14 cellular contexts compared by ENCODE assay signal in genomic region chr17:1473170-1473569, GRCh38. TPM values are rescaled to one million over a fixed set of nuclear protein-coding genes. Genes with fewer than 3 reads are reported as not detected.
DNase-seq lines count a peak whose midpoint lies in the region; ATAC-seq and TF ChIP-seq lines count a peak whose summit lies in the region.
"Had no signal": no experiment of that assay in that cellular context is flagged by ENCODE, and none has a peak within 500 bp of the region (broad histone marks: within the 10 kb centered on the region; RNA-seq: fewer than 3 reads in every experiment).

No MANE protein-coding gene starts in this region.

- H3K9me3 ChIP-seq in mucosa of descending colon (no peaks in the 10 kb centered on the region), smooth muscle cell (replicated peaks; ENCODE audit: low read depth) (no peaks in the 10 kb centered on the region)
- H3K9me3 ChIP-seq: body of pancreas, neutrophil had no signal

- POLR2A ChIA-PET in activated CD8-positive, alpha-beta T cell treated with anti-CD3 and anti-CD28 coated beads for 36 hours (lab: Charles Lee) = interaction anchor here (1.7 to 2.2 kb wide), 2 partner anchors 9 to 13 kb away, joined by 5 to 6 read pairs; no protein-coding TSS in a partner anchor

- H3K4me2 ChIP-seq in GM23338 (0 out of 2 replicates have a peak overlapping the region, but pooled peaks have one; percentile 77), smooth muscle cell (no peak overlapping the region)

- H3K9me3 Mint-ChIP-seq in GM23338 = no peaks in the 10 kb centered on the region
- H3K9me3 Mint-ChIP-seq in activated CD8-positive, alpha-beta T cell treated with anti-CD3 and anti-CD28 coated beads for 36 hours = peaks cover 2% of the 10 kb centered on the region
- H3K9me3 Mint-ChIP-seq: HFFc6; T-helper 2 cell treated with Interferon-gamma antibody and Interleukin-4, amounts not matched to agents 5 μg/mL and 100 μg/mL, for 36 hours had no signal

- H3K4me1 ChIP-seq in GM23338 (ENCODE audit: insufficient read depth) (peaks cover 15% of the 10 kb centered on the region), mucosa of descending colon (ENCODE audit: low read depth) (no peaks in the 10 kb centered on the region), smooth muscle cell (ENCODE audit: low read depth) (no peaks in the 10 kb centered on the region)
- H3K4me1 ChIP-seq: body of pancreas had no signal

- DNase-seq in NCI-H82 (lab: John Stamatoyannopoulos, UW) (peak; percentile 49), NCI-H82 treated with DMSO at 0.1 percent for 48 hours (lab: John Stamatoyannopoulos, UW; ENCODE audit: unreplicated experiment) (no peak), GM23338 (ENCODE audit: low spot score) (peak; percentile 65), mucosa of descending colon (no peak), smooth muscle cell (lab: John Stamatoyannopoulos, UW; ENCODE audit: unreplicated experiment) (no peak)
- peak; percentile 58 for DNase-seq in activated CD8-positive, alpha-beta T cell treated with anti-CD3 and anti-CD28 coated beads for 36 hours
- no peak for DNase-seq in effector CD8-positive, alpha-beta T cell (lab: John Stamatoyannopoulos, UW)
- DNase-seq: ACHN, body of pancreas, HFFc6, NCI-H2171 treated with DMSO at 0.1 percent for 48 hours had no signal

- intact Hi-C loops in activated CD8-positive, alpha-beta T cell treated with anti-CD3 and anti-CD28 coated beads for 36 hours (cut with micrococcal nuclease) = no loop called here
- intact Hi-C loops in mucosa of descending colon (cut with DNase I, micrococcal nuclease) = no loop called here

- no peaks in the 10 kb centered on the region for H3K79me2 ChIP-seq in GM23338 (replicated peaks; ENCODE audit: insufficient read depth)
- no peaks in the 10 kb centered on the region for H3K79me2 ChIP-seq in smooth muscle cell (ENCODE audit: low read depth)

- peaks cover 21% of the 10 kb centered on the region for H3K4me1 Mint-ChIP-seq in GM23338
- peaks cover 15% of the 10 kb centered on the region for H3K4me1 Mint-ChIP-seq in activated CD8-positive, alpha-beta T cell treated with anti-CD3 and anti-CD28 coated beads for 36 hours (ENCODE audit: low read depth)

- H3K4me3 ChIP-seq in GM23338 (no peak overlapping the region), mucosa of descending colon (no peak overlapping the region), smooth muscle cell (no peak overlapping the region)
- H3K4me3 ChIP-seq: body of pancreas had no signal

- H3F3A ChIP-seq in GM23338 (replicated peaks; ENCODE audit: low read depth) = peaks cover 10% of the 10 kb centered on the region
- H3F3A ChIP-seq in smooth muscle cell (ENCODE audit: low read depth) = no peaks in the 10 kb centered on the region

- WGBS in smooth muscle cell (ENCODE audit: low lambda C conversion rate) = 84% methylated on average over 11 of the region's 11 CpGs

- no peak overlapping the region for H3K4me3 Mint-ChIP-seq in GM23338
- no peak overlapping the region for H3K4me3 Mint-ChIP-seq in activated CD8-positive, alpha-beta T cell treated with anti-CD3 and anti-CD28 coated beads for 36 hours
- H3K4me3 Mint-ChIP-seq: HFFc6; T-helper 2 cell treated with Interferon-gamma antibody and Interleukin-4, amounts not matched to agents 5 μg/mL and 100 μg/mL, for 36 hours had no signal

- peaks cover 19% of the 10 kb centered on the region for H3K36me3 Mint-ChIP-seq in GM23338 (ENCODE audit: low read depth)
- H3K36me3 Mint-ChIP-seq in activated CD8-positive, alpha-beta T cell treated with anti-CD3 and anti-CD28 coated beads for 36 hours (ENCODE audit: low read depth) = peaks cover 9% of the 10 kb centered on the region

- H3K9ac ChIP-seq in smooth muscle cell (ENCODE audit: low read depth) = no peak overlapping the region

- CTCF ChIA-PET in activated CD8-positive, alpha-beta T cell treated with anti-CD3 and anti-CD28 coated beads for 36 hours (lab: Charles Lee) = interaction anchor here (0.7 to 0.8 kb wide), 2 partner anchors 108 to 111 kb away, joined by 3 to 4 read pairs; no protein-coding TSS in a partner anchor

- peaks cover 14% of the 10 kb centered on the region for H3K27me3 Mint-ChIP-seq in GM23338 (ENCODE audit: insufficient read depth, low read depth, poor library complexity)
- H3K27me3 Mint-ChIP-seq in activated CD8-positive, alpha-beta T cell treated with anti-CD3 and anti-CD28 coated beads for 36 hours = peaks cover 3% of the 10 kb centered on the region

- TF ChIP-seq CTCF in GM23338 (conservative IDR thresholded peaks at IDR 0.05; ENCODE audit: low read depth in 2 of 2) (peak; percentile 22 to 57; a peak in 2 of 4 replicates), mucosa of descending colon (IDR thresholded peaks at IDR 0.05) (no peak), smooth muscle cell (IDR thresholded peaks at IDR 0.05; ENCODE audit: borderline replicate concordance, insufficient read depth, poor library complexity, severe bottlenecking) (no peak)
- no peak for TF ChIP-seq CTCF in activated CD8-positive, alpha-beta T cell treated with anti-CD3 and anti-CD28 coated beads for 36 hours (IDR thresholded peaks at IDR 0.05)

- no peak overlapping the region for H2AFZ ChIP-seq in GM23338
- no peak overlapping the region for H2AFZ ChIP-seq in smooth muscle cell (ENCODE audit: low read depth)

- H3K9me2 ChIP-seq in GM23338 (ENCODE audit: insufficient read depth) = no peaks in the 10 kb centered on the region

- ATAC-seq in GM23338 = peak; percentile 66
- ATAC-seq in activated CD8-positive, alpha-beta T cell treated with anti-CD3 and anti-CD28 coated beads for 36 hours = peak; percentile 81
- ATAC-seq in mucosa of descending colon = peak; percentile 11
- ATAC-seq in GM18519 (IDR thresholded peaks at IDR 0.05; ENCODE audit: low FRiP score, unreplicated experiment) = no peak
- ATAC-seq: body of pancreas had no signal

- H4K20me1 ChIP-seq in GM23338 (replicated peaks; ENCODE audit: insufficient read depth) = 0 out of 2 replicates have a peak, but pooled peaks cover 4% of the 10 kb centered on the region
- H4K20me1 ChIP-seq in smooth muscle cell (ENCODE audit: low read depth) = peaks cover 26% of the 10 kb centered on the region

- H3K27ac Mint-ChIP-seq in GM23338 = no peak overlapping the region
- H3K27ac Mint-ChIP-seq in activated CD8-positive, alpha-beta T cell treated with anti-CD3 and anti-CD28 coated beads for 36 hours = no peak overlapping the region
- H3K27ac Mint-ChIP-seq: HFFc6 had no signal

- no peaks in the 10 kb centered on the region for H3K27me3 ChIP-seq in GM23338 (ENCODE audit: insufficient read depth)
- H3K27me3 ChIP-seq in smooth muscle cell (ENCODE audit: low read depth) = no peaks in the 10 kb centered on the region
- H3K27me3 ChIP-seq: body of pancreas had no signal

- H3K27ac ChIP-seq in GM23338 (ENCODE audit: low read depth) (no peak overlapping the region), smooth muscle cell (ENCODE audit: low read depth) (no peak overlapping the region)
- H3K27ac ChIP-seq: body of pancreas, neutrophil had no signal

- H3K36me3 ChIP-seq in GM23338 (ENCODE audit: insufficient read depth) = no peaks in the 10 kb centered on the region
- peaks cover 9% of the 10 kb centered on the region for H3K36me3 ChIP-seq in mucosa of descending colon (ENCODE audit: low read depth)
- H3K36me3 ChIP-seq in smooth muscle cell (ENCODE audit: low read depth) = no peaks in the 10 kb centered on the region
- H3K36me3 ChIP-seq: neutrophil had no signal

TF ChIP-seq in GM23338, 12 proteins besides CTCF, POLR2A, EP300 and RAD21 (continues in another document):
- no peak for TF ChIP-seq EZH2 (IDR thresholded peaks at IDR 0.05; ENCODE audit: low read depth, unreplicated experiment)

RNA-seq across cellular contexts. Expression of gene CRK, which starts 17.1 kb away (rescaled TPM):
- 59.8 and 61.1 TPM in 2 replicates for total RNA-seq in GM23338 (2014; rRNA removed; shearing (Covaris generic))
- polyA plus RNA-seq in GM23338 (2016; fragmentation: Nextera tagmentation; extraction: Ambion mirVana) (28.6 and 32.6 TPM in 2 replicates), smooth muscle cell (56.8 and 69.4 TPM in 2 replicates)
- 10 to 100 TPM; 12.1 to 12.9 TPM for total RNA-seq in activated CD8-positive, alpha-beta T cell treated with anti-CD3 and anti-CD28 coated beads for 36 hours
- total RNA-seq in mucosa of descending colon (10 to 100 TPM; 73.9 to 85.3 (median 74.0) TPM), smooth muscle cell (49.7 and 64.5 TPM in 2 replicates)

RNA-seq across cellular contexts. Expression of gene MYO1C, which starts 19.3 kb away (rescaled TPM):
- total RNA-seq in GM23338 (2014; rRNA removed; shearing (Covaris generic)) = 35.2 and 57.1 TPM in 2 replicates
- polyA plus RNA-seq in GM23338 (2016; fragmentation: Nextera tagmentation; extraction: Ambion mirVana) = 12.3 and 13.9 TPM in 2 replicates
- 10 to 100 TPM; 12.6 to 16.8 TPM for total RNA-seq in activated CD8-positive, alpha-beta T cell treated with anti-CD3 and anti-CD28 coated beads for 36 hours
- 100 to 1,000 TPM; 249 to 344 (median 276) TPM for total RNA-seq in mucosa of descending colon
- total RNA-seq in smooth muscle cell = 61.8 and 80.4 TPM in 2 replicates
- 81.5 and 99.9 TPM in 2 replicates for polyA plus RNA-seq in smooth muscle cell

RNA-seq across cellular contexts. Expression of gene INPP5K, which starts 43.2 kb away (rescaled TPM):
- 22.5 and 29.7 TPM in 2 replicates for total RNA-seq in GM23338 (2014; rRNA removed; shearing (Covaris generic))
- polyA plus RNA-seq in GM23338 (2016; fragmentation: Nextera tagmentation; extraction: Ambion mirVana) (8.4 TPM in 2 replicates), smooth muscle cell (9.6 and 19.7 TPM in 2 replicates)
- 10 to 100 TPM; 16.5 to 16.7 TPM for total RNA-seq in activated CD8-positive, alpha-beta T cell treated with anti-CD3 and anti-CD28 coated beads for 36 hours
- total RNA-seq in mucosa of descending colon (10 to 100 TPM; 43.7 to 49.9 (median 47.6) TPM), smooth muscle cell (12.6 and 32.3 TPM in 2 replicates)

Comparison
In these comparisons a context has a peak if more than half of its experiments do, and no peak if none do; other contexts are left out.
1. DNase-seq: peak in NCI-H82 (single experiment), GM23338 (single experiment) and activated CD8-positive, alpha-beta T cell treated with anti-CD3 and anti-CD28 coated beads for 36 hours (single experiment); none in NCI-H82 treated with DMSO at 0.1 percent for 48 hours (single experiment), mucosa of descending colon (0 of 3), smooth muscle cell (single experiment) and effector CD8-positive, alpha-beta T cell (single experiment).
2. CTCF ChIP-seq: peak in GM23338 (2 of 2); none in activated CD8-positive, alpha-beta T cell treated with anti-CD3 and anti-CD28 coated beads for 36 hours (single experiment), mucosa of descending colon (single experiment) and smooth muscle cell (single experiment).